In the genomic region with DNA sequence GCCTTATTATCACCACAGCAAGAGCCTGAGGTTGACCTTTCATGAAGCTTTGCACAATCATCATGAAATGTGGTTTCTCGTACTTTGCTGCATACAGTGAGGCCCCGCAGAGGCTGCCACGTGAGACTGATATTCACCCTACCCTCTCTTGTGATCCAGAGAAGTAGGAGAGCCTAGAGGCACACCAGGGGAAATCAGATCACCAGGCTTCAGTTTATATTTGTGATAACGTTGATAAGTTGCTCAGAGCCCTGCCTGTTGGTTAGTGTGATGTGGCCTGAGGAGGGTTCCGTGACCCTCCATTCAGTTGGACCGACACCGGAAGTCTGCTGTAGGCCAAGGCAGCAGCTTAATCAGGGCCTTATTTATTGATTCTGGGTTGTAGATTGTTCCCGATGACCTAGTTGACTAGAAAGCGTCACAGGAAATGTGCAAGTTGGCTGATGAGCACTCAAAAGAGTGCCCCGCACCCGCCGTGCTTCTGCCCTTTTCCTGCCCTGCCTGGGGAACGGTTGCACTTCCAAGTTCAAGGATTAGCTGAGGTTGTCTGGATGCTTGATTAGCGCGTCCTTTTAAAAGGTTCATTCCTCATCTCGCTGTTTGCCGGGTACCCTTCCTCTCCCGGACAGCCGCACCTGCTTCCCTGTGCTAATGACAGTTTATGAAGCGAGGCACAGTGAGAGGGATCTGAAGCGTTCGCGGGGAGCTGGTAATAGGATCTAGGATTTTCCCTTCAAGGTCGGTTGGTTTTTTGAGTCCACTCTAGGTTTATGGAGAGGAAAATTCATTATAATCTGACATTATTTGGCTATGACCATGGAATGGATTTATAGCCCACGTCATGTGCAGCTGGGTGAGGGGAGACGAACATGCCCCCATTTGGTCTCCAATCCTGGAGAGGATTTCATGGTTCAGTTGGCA, we compare ENCODE assay signal across 11 cellular contexts.
DNase-seq lines count a peak whose midpoint lies in the region; ATAC-seq and FAIRE-seq lines count a peak whose summit lies in the region.
"Had no signal": no experiment of that assay in that cellular context is flagged by ENCODE, and none has a peak within 500 bp of the region (broad histone marks: within the 10 kb centered on the region; RNA-seq: fewer than 3 reads in every experiment).

No MANE protein-coding gene starts in this region.

- FAIRE-seq in GM19239 (lab: Jason Lieb, UNC): no peak

- peak; percentile 87 for DNase-seq in COLO668 (lab: John Stamatoyannopoulos, UW; ENCODE audit: unreplicated experiment)
- peak; percentile 97 for DNase-seq in NCI-H1092 treated with DMSO at 0.1 percent for 48 hours (lab: John Stamatoyannopoulos, UW)
- peak; percentile 36 for DNase-seq in NOMO-1 treated with dmso at 0.1 percent for 144 hours (lab: John Stamatoyannopoulos, UW; ENCODE audit: unreplicated experiment)
- peak; percentile 93 for DNase-seq in left kidney (ENCODE audit: low read depth, low spot score)
- DNase-seq in effector CD4-positive, alpha-beta T cell: no peak
- no peak for DNase-seq in GM19239 (ENCODE audit: insufficient read length, low spot score)
- DNase-seq in stimulated activated CD4-positive, alpha-beta T cell treated with anti-CD3 and anti-CD28 coated beads, Interleukin-12 subunit alpha, Interleukin-12 subunit beta, amount 100 ng/mL, for 4 hours: no peak
- DNase-seq: CD4-positive, CD25-positive, alpha-beta regulatory T cell; NCI-H226; SW 1271 had no signal

- no peak for ATAC-seq in GM18498 (IDR thresholded peaks at IDR 0.05; ENCODE audit: unreplicated experiment)

Comparison
In these comparisons a context has a peak if more than half of its experiments do, and no peak if none do; other contexts are left out.
1. DNase-seq: peak in COLO668 (single experiment), NCI-H1092 treated with DMSO at 0.1 percent for 48 hours (single experiment), NOMO-1 treated with dmso at 0.1 percent for 144 hours (single experiment) and left kidney (single experiment); none in effector CD4-positive, alpha-beta T cell (single experiment), GM19239 (single experiment) and stimulated activated CD4-positive, alpha-beta T cell treated with anti-CD3 and anti-CD28 coated beads, Interleukin-12 subunit alpha, Interleukin-12 subunit beta, amount 100 ng/mL, for 4 hours (single experiment).